In the genomic region with DNA sequence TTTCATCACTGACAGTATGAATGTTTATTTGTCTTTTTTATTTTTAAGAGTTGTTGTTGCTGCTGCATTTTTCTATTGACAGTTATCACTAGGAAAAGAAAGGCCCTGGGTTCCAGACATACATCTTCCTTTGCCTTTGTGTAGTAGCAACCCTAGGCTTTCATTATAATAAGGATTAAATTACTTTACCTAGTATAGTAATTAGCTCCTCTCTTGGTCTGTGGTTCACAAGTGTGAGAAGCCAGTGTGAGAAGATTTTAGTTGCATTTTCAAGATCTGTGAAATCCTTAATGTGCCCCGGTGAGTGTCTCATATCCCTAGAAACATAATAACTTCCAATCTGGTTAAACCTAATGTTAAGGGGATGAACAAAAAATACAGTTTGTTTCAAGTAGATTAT, we compare ENCODE assay signal across 35 cellular contexts.
"Had no signal": no experiment of that assay in that cellular context is flagged by ENCODE, and none has a peak within 500 bp of the region (broad histone marks: within the 10 kb centered on the region; RNA-seq: fewer than 3 reads in every experiment).

No MANE protein-coding gene starts in this region.

- H3K4me2 ChIP-seq: KMS-11 had no signal

- DNase-seq: Karpas-422, Kasumi-1, MG63, MM.1S, MV-4-11, NCI-H1048, NCI-H1092, NCI-H1092 treated with DMSO at 0.1 percent for 48 hours, NCI-H1105, NCI-H1105 treated with DMSO at 0.1 percent for 48 hours, NCI-H1417, NCI-H1417 treated with DMSO at 0.1 percent for 48 hours, NCI-H1436, NCI-H1436 treated with DMSO at 0.1 percent for 48 hours, NCI-H146, NCI-H1694, NCI-H1694 treated with DMSO at 0.1 percent for 48 hours, NCI-H187, NCI-H187 treated with DMSO at 0.1 percent for 48 hours, NCI-H1930, NCI-H2029, NCI-H2029 treated with DMSO at 0.1 percent for 48 hours, NCI-H2081, NCI-H2081 treated with DMSO at 0.1 percent for 48 hours, NCI-H2107, NCI-H2171, NCI-H2171 treated with DMSO at 0.1 percent for 48 hours, NCI-H2227 treated with DMSO at 0.1 percent for 48 hours, NCI-H226, NCI-H345, NCI-H446, NCI-H446 treated with DMSO at 0.1 percent for 48 hours, NCI-H510A, NCI-H510A treated with DMSO at 0.1 percent for 48 hours had no signal

- H3K9me3 ChIP-seq: MG63 had no signal

- H3K9ac ChIP-seq: KMS-11 had no signal

- H3K27me3 ChIP-seq: MG63 had no signal

- H3K36me3 ChIP-seq: MG63 had no signal

- H3K4me3 ChIP-seq: MG63 had no signal

- H3K27ac ChIP-seq: KMS-11 had no signal
